ENCODE assay signal across 25 cellular contexts in the genomic region with DNA sequence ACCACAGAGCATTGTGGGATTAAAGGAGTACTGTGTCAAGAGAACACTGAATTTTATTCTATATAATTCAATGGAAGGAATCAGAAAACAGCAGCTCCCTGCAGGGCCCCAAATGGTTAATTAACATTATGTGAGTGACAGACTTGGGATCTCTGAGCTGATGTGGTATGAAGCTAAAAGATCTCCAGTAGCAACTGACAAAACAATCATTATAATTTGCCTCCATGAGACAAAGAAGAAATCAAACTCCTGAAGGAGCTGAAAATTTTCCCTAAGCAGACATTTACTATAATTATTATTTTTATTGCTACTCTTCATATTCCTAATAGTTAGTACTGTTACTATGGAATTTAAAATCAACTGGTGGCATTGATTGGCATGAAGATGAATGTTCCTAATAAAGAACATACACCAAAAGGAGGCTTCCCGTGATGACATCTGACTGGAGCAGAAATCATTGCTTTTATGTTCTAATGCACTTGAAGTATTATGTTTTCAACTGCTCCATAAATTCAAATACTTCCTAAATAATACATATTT.
"Had no signal": no experiment of that assay in that cellular context is flagged by ENCODE, and none has a peak within 500 bp of the region (broad histone marks: within the 10 kb centered on the region; RNA-seq: fewer than 3 reads in every experiment).

No MANE protein-coding gene starts in this region.

- H3K4me3 ChIP-seq: colonic mucosa, coronary artery, dorsolateral prefrontal cortex, esophagus muscularis mucosa, esophagus squamous epithelium, gastrocnemius medialis, gastroesophageal sphincter, heart left ventricle, heart right ventricle, hepatocyte had no signal

- DNase-seq: colonic mucosa; cortex of kidney; dermis blood vessel endothelial cell; dorsolateral prefrontal cortex; effector CD4-positive, alpha-beta T cell; effector CD8-positive, alpha-beta T cell; effector memory CD4-positive, alpha-beta T cell; effector memory CD8-positive, alpha-beta T cell; endodermal cell; erythroblast; esophagus squamous epithelium; foreskin fibroblast; foreskin keratinocyte; foreskin melanocyte; gastrocnemius medialis; glutamatergic neuron; head of caudate nucleus; heart left ventricle; heart right ventricle had no signal

- H3K9me3 ChIP-seq: colonic mucosa, esophagus muscularis mucosa, esophagus squamous epithelium, gastrocnemius medialis, gastroesophageal sphincter had no signal

- ATAC-seq: effector memory CD8-positive, alpha-beta T cell; esophagus mucosa; foreskin keratinocyte; gastrocnemius medialis; gastroesophageal sphincter; heart left ventricle; heart right ventricle had no signal

- H3K4me1 ChIP-seq: colonic mucosa, esophagus muscularis mucosa, foreskin keratinocyte, gastrocnemius medialis, gastroesophageal sphincter had no signal

- H3K79me2 ChIP-seq: hepatocyte had no signal

- H3K27ac ChIP-seq: colonic mucosa, coronary artery, dorsolateral prefrontal cortex, epithelial cell of prostate, esophagus muscularis mucosa, esophagus squamous epithelium, foreskin keratinocyte, gastrocnemius medialis, gastroesophageal sphincter, heart left ventricle, heart right ventricle, hepatocyte had no signal

- H3K36me3 ChIP-seq: colonic mucosa, esophagus muscularis mucosa, esophagus squamous epithelium, gastrocnemius medialis, gastroesophageal sphincter, heart left ventricle, heart right ventricle had no signal

- H3K27me3 ChIP-seq: colonic mucosa, dorsolateral prefrontal cortex, esophagus muscularis mucosa, esophagus squamous epithelium, foreskin keratinocyte, gastroesophageal sphincter, heart left ventricle, heart right ventricle, hepatocyte had no signal

- H3K4me2 ChIP-seq: hepatocyte had no signal

- H2AFZ ChIP-seq: hepatocyte had no signal
